8 cellular contexts compared by ENCODE assay signal in genomic region chr19:21020298-21021227, GRCh38. TPM values are rescaled to one million over a fixed set of nuclear protein-coding genes. Genes with fewer than 3 reads are reported as not detected.
DNase-seq lines count a peak whose midpoint lies in the region; ATAC-seq, FAIRE-seq and TF ChIP-seq lines count a peak whose summit lies in the region.

ZNF430 (plus strand) TSS chr19:21020657; CDS start chr19:21020801, 144 bp downstream.

- peak within 1 kb of the TSS in 3 of 4 donors; percentile 10 to 70 (median 59) for H3K4me3 ChIP-seq in adrenal gland

- 3 to 13% (median 6%) methylated on average over 8 to 44 of the region's 44 CpGs for WGBS in adrenal gland, 4 donors

- no peaks in the 10 kb centered on the region for H3K9me3 ChIP-seq in adrenal gland (replicated peaks in 1 of 3)

- TF ChIP-seq POLR2A in GM12891 (IDR thresholded peaks at IDR 0.05; ENCODE audit: low read depth, low read length) (peak; percentile 94), adrenal gland (IDR thresholded peaks at IDR 0.05) (peak; percentile 52 to 84)

- DNase-seq in GM12891 (ENCODE audit: insufficient read length, low spot score): peak; percentile 66
- peak; percentile 99 for DNase-seq in NCI-H146 (lab: John Stamatoyannopoulos, UW)
- DNase-seq in T-helper 1 cell: peak; percentile 82 to 97 (median 89)
- peak; percentile 94 to 99 (median 97) for DNase-seq in adrenal gland
- peak; percentile 96 for DNase-seq in left cardiac atrium
- peak; percentile 97 for DNase-seq in posterior vena cava (ENCODE audit: low spot score)
- DNase-seq in ureter (ENCODE audit: low spot score): peak; percentile 96

- H3K27me3 ChIP-seq in adrenal gland: no peaks in the 10 kb centered on the region

- H3K36me3 ChIP-seq in adrenal gland (replicated peaks in 1 of 2): no peaks in the 10 kb centered on the region

- TF ChIP-seq CTCF in adrenal gland (IDR thresholded peaks at IDR 0.05): no peak

- intact Hi-C loops in adrenal gland (cut with DNase I): no loop called here
- intact Hi-C loops in left cardiac atrium (cut with DNase I): no loop called here
- intact Hi-C loops in posterior vena cava (cut with DNase I): no loop called here

- FAIRE-seq in GM12891 (lab: Jason Lieb, UNC): peak; percentile 95

- H3K27ac ChIP-seq in adrenal gland: peak within 1 kb of the TSS; percentile 40 to 92 (median 69)

- ATAC-seq in HG02852 (IDR thresholded peaks at IDR 0.05; ENCODE audit: unreplicated experiment) (peak; percentile 93), left cardiac atrium (peak; percentile 100)

- H3K4me1 ChIP-seq in adrenal gland (replicated peaks in 1 of 2): peaks cover 19 to 30% of the 10 kb centered on the region in 2 donors

TF ChIP-seq in GM12891, 5 proteins besides CTCF, POLR2A, EP300 and RAD21:
- peak; percentile 83 for TF ChIP-seq TAF1 (IDR thresholded peaks at IDR 0.05; ENCODE audit: low read depth, low read length)
- peak; percentile 55 for TF ChIP-seq SPI1 (IDR thresholded peaks at IDR 0.05; ENCODE audit: low read depth, low read length)
- TF ChIP-seq PAX5 (IDR thresholded peaks at IDR 0.05; ENCODE audit: insufficient read depth, low read length, severe bottlenecking): no peak
- TF ChIP-seq POLR2AphosphoS5 (IDR thresholded peaks at IDR 0.05; ENCODE audit: low read depth, low read length): peak; percentile 93
- TF ChIP-seq POU2F2 (IDR thresholded peaks at IDR 0.05; ENCODE audit: low read depth, low read length): peak; percentile 72; the same call in 1 of the 2 replicates
TF ChIP-seq in GM12891: peak in this region for 4.

RNA-seq across cellular contexts. Expression of gene ZNF430, which starts in this region (rescaled TPM):
- polyA plus RNA-seq in GM12891 (2012; ENCODE audit: low read depth, missing spikeins): 2.6 TPM
- total RNA-seq in adrenal gland (10 to 100 TPM in 7 of 8 donors, 1 to 10 TPM in 1; 4.4 to 59.1 (median 18.0) TPM), left cardiac atrium (1 to 10 TPM; 4.7 to 7.4 TPM), posterior vena cava (10 to 100 TPM; 12.6 to 15.6 TPM), ureter (19.5 TPM)
- polyA plus RNA-seq in adrenal gland: 1 to 10 TPM; 2.0 to 7.9 (median 3.7) TPM

Comparison
In these comparisons a context has a peak if more than half of its experiments do, and no peak if none do; other contexts are left out.
1. Peak in every context shown above with its lines: DNase-seq, ATAC-seq, H3K4me3 ChIP-seq and H3K27ac ChIP-seq.